ENCODE assay signal across 8 cellular contexts in genomic region chr1:56644064-56644940, GRCh38. TPM values are rescaled to one million over a fixed set of nuclear protein-coding genes. Genes with fewer than 3 reads are reported as not detected.
DNase-seq lines count a peak whose midpoint lies in the region; ATAC-seq, FAIRE-seq and TF ChIP-seq lines count a peak whose summit lies in the region.

No MANE protein-coding gene starts in this region.

- H4K20me1 ChIP-seq in GM23248 (ENCODE audit: insufficient read depth) = no peaks in the 10 kb centered on the region

- no peaks in the 10 kb centered on the region for H3K9me3 ChIP-seq in GM23248 (ENCODE audit: low read depth)
- no peaks in the 10 kb centered on the region for H3K9me3 ChIP-seq in iPS-18a (ENCODE audit: control insufficient read depth, low read depth, low read length)

- peaks cover 2% of the 10 kb centered on the region for H3K36me3 Mint-ChIP-seq in activated naive CD8-positive, alpha-beta T cell treated with anti-CD3 and anti-CD28 coated beads, Interleukin-2, amount 10 ng/mL, durations not matched to agents 7 days and 5 days

- TF ChIP-seq POLR2A in H54 (IDR thresholded peaks at IDR 0.05; ENCODE audit: low read depth, low read length) = no peak

- peaks cover 10% of the 10 kb centered on the region for H3K4me1 ChIP-seq in ACC112 (ENCODE audit: control insufficient read depth, insufficient read depth, low read length, unreplicated experiment)
- no peaks in the 10 kb centered on the region; the same call in 1 of the 2 replicates for H3K4me1 ChIP-seq in GM23248 (ENCODE audit: insufficient read depth)
- peaks cover 9% of the 10 kb centered on the region for H3K4me1 ChIP-seq in iPS-18a (ENCODE audit: control insufficient read depth, low read depth, low read length)

- H3K27me3 Mint-ChIP-seq in activated naive CD8-positive, alpha-beta T cell treated with anti-CD3 and anti-CD28 coated beads, Interleukin-2, amount 10 ng/mL, durations not matched to agents 7 days and 5 days = peaks cover 48% of the 10 kb centered on the region

- H3K4me3 ChIP-seq in ACC112 (ENCODE audit: low read depth, low read length) (peak overlapping the region; percentile 97), GM23248 (peak overlapping the region; percentile 81), iPS-18a (ENCODE audit: low read length) (peak overlapping the region; percentile 83), skin epidermis (peak overlapping the region; percentile 36 to 60 (median 46))

- H3K9me3 Mint-ChIP-seq in activated naive CD8-positive, alpha-beta T cell treated with anti-CD3 and anti-CD28 coated beads, Interleukin-2, amount 10 ng/mL, durations not matched to agents 7 days and 5 days = no peaks in the 10 kb centered on the region

- H3F3A ChIP-seq in GM23248 (ENCODE audit: insufficient read depth) = no peaks in the 10 kb centered on the region

- in situ Hi-C loops in GM23248 (cut with MboI) = no loop called here

- peak overlapping the region; percentile 88 for H3K4me2 ChIP-seq in GM23248 (ENCODE audit: unreplicated experiment)

- POLR2A ChIA-PET in activated naive CD8-positive, alpha-beta T cell treated with anti-CD3 and anti-CD28 coated beads, Interleukin-2, amount 10 ng/mL, durations not matched to agents 7 days and 5 days (lab: Charles Lee) = interaction anchor here (0.6 kb wide), 1 partner anchor 1523 kb away, joined by 3 read pairs; no protein-coding TSS in a partner anchor

- no peaks in the 10 kb centered on the region for H3K36me3 ChIP-seq in ACC112 (ENCODE audit: insufficient read depth, low read length)
- no peaks in the 10 kb centered on the region for H3K36me3 ChIP-seq in GM23248 (ENCODE audit: low read depth)
- H3K36me3 ChIP-seq in iPS-18a (ENCODE audit: control insufficient read depth, low read depth, low read length) = no peaks in the 10 kb centered on the region

- DNase-seq in GM23248 = peak; percentile 36
- DNase-seq in activated naive CD8-positive, alpha-beta T cell treated with anti-CD3 and anti-CD28 coated beads, Interleukin-2, amount 10 ng/mL, durations not matched to agents 7 days and 5 days = no peak
- DNase-seq in H54 (ENCODE audit: insufficient read length, low spot score) = no peak
- DNase-seq in stimulated activated naive CD4-positive, alpha-beta T cell treated with Interleukin-2 at 50 U/mL for 16 hours (lab: John Stamatoyannopoulos, UW) = no peak

- H3K27ac ChIP-seq in ACC112 (ENCODE audit: low read depth, low read length) (no peak overlapping the region), GM23248 (no peak overlapping the region), iPS-18a (ENCODE audit: low read length) (no peak overlapping the region), skin epidermis (peak overlapping the region in 7 of 21 experiments; percentile 28 to 82 (median 63))

- FAIRE-seq in H54 (lab: Jason Lieb, UNC) = no peak

- no peaks in the 10 kb centered on the region for H3K9me2 ChIP-seq in GM23248 (ENCODE audit: insufficient read depth)

- ATAC-seq in activated naive CD8-positive, alpha-beta T cell treated with anti-CD3 and anti-CD28 coated beads, Interleukin-2, amount 10 ng/mL, durations not matched to agents 7 days and 5 days (ENCODE audit: low read depth) = no peak
- ATAC-seq in HG03108 (IDR thresholded peaks at IDR 0.05; ENCODE audit: unreplicated experiment) = no peak

- H3K9ac ChIP-seq in GM23248 (peak overlapping the region; percentile 52), iPS-18a (ENCODE audit: low read length) (peak overlapping the region; percentile 38)

- WGBS in GM23248 (ENCODE audit: low coverage in 1 of 2, low lambda C conversion rate in 2 of 2, missing lambda C conversion rate in 2 of 2), 2 experiments = 17% methylated on average over 24 of the region's 24 CpGs

- H3K27me3 ChIP-seq in ACC112 (ENCODE audit: insufficient read depth, low read length) (no peaks in the 10 kb centered on the region), GM23248 (replicated peaks; ENCODE audit: insufficient read depth) (no peaks in the 10 kb centered on the region), iPS-18a (ENCODE audit: control insufficient read depth, insufficient read depth, low read length) (peaks cover 44% of the 10 kb centered on the region)

- H2AFZ ChIP-seq in ACC112 (ENCODE audit: low read length, unreplicated experiment) = peak overlapping the region; percentile 100
- peak overlapping the region; percentile 94 for H2AFZ ChIP-seq in GM23248

- peaks cover 3% of the 10 kb centered on the region for H3K4me1 Mint-ChIP-seq in activated naive CD8-positive, alpha-beta T cell treated with anti-CD3 and anti-CD28 coated beads, Interleukin-2, amount 10 ng/mL, durations not matched to agents 7 days and 5 days

- H3K4me3 Mint-ChIP-seq in activated naive CD8-positive, alpha-beta T cell treated with anti-CD3 and anti-CD28 coated beads, Interleukin-2, amount 10 ng/mL, durations not matched to agents 7 days and 5 days = peak overlapping the region; percentile 50

- H3K79me2 ChIP-seq in ACC112 (ENCODE audit: control insufficient read depth, insufficient read depth, low read length, unreplicated experiment) (peaks cover 7% of the 10 kb centered on the region), GM23248 (ENCODE audit: insufficient read depth) (no peaks in the 10 kb centered on the region)

- H3K27ac Mint-ChIP-seq in activated naive CD8-positive, alpha-beta T cell treated with anti-CD3 and anti-CD28 coated beads, Interleukin-2, amount 10 ng/mL, durations not matched to agents 7 days and 5 days = no peak overlapping the region

RNA-seq across cellular contexts. Expression of gene PRKAA2, which starts 0.8 kb away (rescaled TPM):
- 0.65 and 0.76 TPM in 2 replicates for total RNA-seq in GM23248 (2014; rRNA removed; shearing (Covaris generic))
- polyA plus RNA-seq in GM23248 (2016; fragmentation: Nextera tagmentation; extraction: Ambion mirVana) = 0.44 and 0.49 TPM in 2 replicates
- total RNA-seq in activated naive CD8-positive, alpha-beta T cell treated with anti-CD3 and anti-CD28 coated beads, Interleukin-2, amount 10 ng/mL, durations not matched to agents 7 days and 5 days = not detected

Comparison
In these comparisons a context has a peak if more than half of its experiments do, and no peak if none do; other contexts are left out.
1. H3K4me3 ChIP-seq: peak in every context shown above with its lines; median percentile 97 in ACC112; 83 in iPS-18a; 81 in GM23248; 46 in skin epidermis.